14 cellular contexts compared by ENCODE assay signal in the genomic region with DNA sequence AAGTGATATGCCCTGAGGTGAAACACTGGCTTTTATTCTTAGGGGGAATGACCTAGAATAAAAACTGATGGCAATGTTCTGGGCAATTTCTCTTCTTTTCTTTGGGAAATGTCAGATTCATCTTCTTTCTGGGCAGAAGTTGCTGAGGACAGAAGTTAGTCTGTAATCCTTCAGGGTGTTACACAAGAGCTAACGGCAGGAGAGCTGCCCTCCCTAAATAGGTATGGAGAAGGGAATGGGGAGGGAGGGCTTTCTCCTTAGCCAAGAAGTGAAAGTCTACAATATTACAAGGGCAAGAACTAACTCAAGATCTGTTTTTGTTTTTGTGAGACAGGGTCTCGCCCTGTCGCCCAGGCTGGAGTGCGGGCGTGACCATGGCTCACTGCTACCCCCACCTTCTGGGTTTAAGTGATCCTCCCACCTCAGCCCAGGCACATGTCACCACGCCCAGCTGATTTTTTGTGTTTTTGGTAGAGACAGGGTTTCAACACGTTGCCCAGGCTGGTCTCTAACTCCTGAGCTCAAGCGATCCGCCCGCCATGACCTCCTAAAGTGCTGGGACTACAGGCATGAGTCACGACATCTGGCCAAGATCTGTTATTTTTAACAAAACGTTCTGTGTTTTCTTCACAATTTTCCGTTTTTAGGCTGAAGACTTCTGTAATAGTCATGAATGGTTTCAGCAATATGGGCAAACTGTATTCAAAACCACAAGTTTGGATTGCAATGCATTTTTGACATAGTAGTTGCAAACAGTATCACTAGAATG. TPM values are rescaled to one million over a fixed set of nuclear protein-coding genes. Genes with fewer than 3 reads are reported as not detected.
DNase-seq lines count a peak whose midpoint lies in the region; ATAC-seq and TF ChIP-seq lines count a peak whose summit lies in the region.
"Had no signal": no experiment of that assay in that cellular context is flagged by ENCODE, and none has a peak within 500 bp of the region (broad histone marks: within the 10 kb centered on the region; RNA-seq: fewer than 3 reads in every experiment).

No MANE protein-coding gene starts in this region.

- H2BK12ac ChIP-seq in H9 (ENCODE audit: insufficient read length, low read depth, low read length) = no peak overlapping the region

- no peak overlapping the region for H2AK5ac ChIP-seq in H9 (ENCODE audit: insufficient read length, low read length)

- TF ChIP-seq CTCF in H9 (conservative IDR thresholded peaks at IDR 0.05) (no peak), testis (IDR thresholded peaks at IDR 0.05) (no peak)

- H3K4me1 Mint-ChIP-seq in H9 = peaks cover 2 to 6% of the 10 kb centered on the region in 2 experiments; a peak in 2 of 4 replicates
- H3K4me1 Mint-ChIP-seq: neural crest cell had no signal

- no peak overlapping the region for H2BK120ac ChIP-seq in H9 (ENCODE audit: low read depth, low read length, poor library complexity, severe bottlenecking)

- H4K5ac ChIP-seq in H9 (ENCODE audit: insufficient read length, low read depth, low read length) = peak overlapping the region; percentile 17

- H3K27ac Mint-ChIP-seq in H9 = no peak overlapping the region
- H3K27ac Mint-ChIP-seq: activated naive CD4-positive, alpha-beta T cell treated with anti-CD3 and anti-CD28 coated beads for 36 hours; type B pancreatic cell had no signal

- no peak overlapping the region for H3K4me3 Mint-ChIP-seq in H9
- H3K4me3 Mint-ChIP-seq: activated naive CD4-positive, alpha-beta T cell treated with anti-CD3 and anti-CD28 coated beads for 36 hours; neural crest cell; type B pancreatic cell had no signal

- H3K4me2 ChIP-seq in H9 (ENCODE audit: insufficient read depth, insufficient read length, low read length) = no peak overlapping the region
- H3K4me2 ChIP-seq in Karpas-422 (ENCODE audit: low read depth, low read length, poor library complexity, severe bottlenecking) = no peak overlapping the region

- no peak overlapping the region for H4K91ac ChIP-seq in H9 (ENCODE audit: insufficient read length, low read depth, low read length)

- WGBS in H9 (ENCODE audit: extremely low coverage, insufficient read length, low lambda C conversion rate) = no CpG with 5 or more reads among the region's 13 CpGs
- WGBS in testis, 2 donors = 82 to 88% methylated on average over 13 of the region's 13 CpGs

- DNase-seq in H9 (no peak), SIG-M5 treated with dmso at 0.1 percent for 504 hours (lab: John Stamatoyannopoulos, UW; ENCODE audit: unreplicated experiment) (peak; percentile 97), foreskin melanocyte (peak; percentile 88), Karpas-422 (no peak), testis (no peak), ecto neural progenitor cell (ENCODE audit: low spot score) (no peak), Right ventricle myocardium inferior (ENCODE audit: missing footprints) (no peak)
- DNase-seq: activated naive CD4-positive, alpha-beta T cell treated with anti-CD3 and anti-CD28 coated beads for 36 hours; NCI-H2029 had no signal

- H2AFZ ChIP-seq in H9 (ENCODE audit: low read length) = no peak overlapping the region
- H2AFZ ChIP-seq in Karpas-422 (ENCODE audit: low read length) = no peak overlapping the region

- H3K4me1 ChIP-seq in H9 (ENCODE audit: insufficient read depth, low read length) (no peaks in the 10 kb centered on the region), subcutaneous abdominal adipose tissue (ENCODE audit: control insufficient read depth in 5 of 5, insufficient read depth in 5 of 5, low read length in 5 of 5) (peaks cover 0 to 8% (median 7%) of the 10 kb centered on the region in 5 donors), Karpas-422 (ENCODE audit: low read length) (no peaks in the 10 kb centered on the region), testis (no peaks in the 10 kb centered on the region)

- no peak overlapping the region for H3K56ac ChIP-seq in H9 (ENCODE audit: insufficient read length, low read depth, low read length)

- no peak overlapping the region for H3K14ac ChIP-seq in H9 (ENCODE audit: insufficient read depth, low read length)

- H3K4me3 ChIP-seq in subcutaneous abdominal adipose tissue (ENCODE audit: low read depth in 1 of 5, low read length in 5 of 5) (peak overlapping the region in 4 of 5 donors; percentile 0 to 50 (median 34)), Karpas-422 (ENCODE audit: low read length) (no peak overlapping the region), testis (no peak overlapping the region)

- H3K23ac ChIP-seq in H9 (ENCODE audit: insufficient read length, low read depth, low read length) = no peak overlapping the region

- H3K79me1 ChIP-seq in H9 (ENCODE audit: insufficient read depth, low read depth, low read length, poor library complexity, severe bottlenecking) = no peaks in the 10 kb centered on the region

- no peak overlapping the region for H3T11ph ChIP-seq in H9 (ENCODE audit: low read length)

- H3K79me2 ChIP-seq in H9 (ENCODE audit: insufficient read depth, low read length) = no peaks in the 10 kb centered on the region
- no peaks in the 10 kb centered on the region for H3K79me2 ChIP-seq in Karpas-422 (ENCODE audit: low read length)

- no peaks in the 10 kb centered on the region for H3K9me3 ChIP-seq in H9 (ENCODE audit: control insufficient read depth, low read depth, low read length)
- H3K9me3 ChIP-seq in subcutaneous abdominal adipose tissue (ENCODE audit: control insufficient read depth in 5 of 5, low read length in 5 of 5) = no peaks in the 10 kb centered on the region
- H3K9me3 ChIP-seq in Karpas-422 (ENCODE audit: low read length) = no peaks in the 10 kb centered on the region
- no peaks in the 10 kb centered on the region for H3K9me3 ChIP-seq in testis

- no peak overlapping the region for H3K18ac ChIP-seq in H9 (ENCODE audit: insufficient read length, low read depth, low read length)

- H4K20me1 ChIP-seq in H9 (ENCODE audit: control insufficient read depth, insufficient read depth, insufficient read length) = no peaks in the 10 kb centered on the region
- no peaks in the 10 kb centered on the region for H4K20me1 ChIP-seq in Karpas-422 (ENCODE audit: insufficient read depth, low read depth, low read length)

- no peak overlapping the region for H2BK5ac ChIP-seq in H9 (ENCODE audit: insufficient read length, low read length)

- intact Hi-C loops in testis (cut with DNase I; ENCODE audit: low total_unique reads) (no loop called here), Right ventricle myocardium inferior (cut with DNase I) (no loop called here)

- ATAC-seq in Right ventricle myocardium inferior = no peak
- ATAC-seq: activated CD4-positive, CD25-positive, alpha-beta regulatory T cell treated with anti-CD3 and anti-CD28 coated beads, Interleukin-2, amount 50 U/mL, for 24 hours; HCT116 had no signal

- H3K23me2 ChIP-seq in H9 (ENCODE audit: insufficient read length, low read depth, low read length, poor library complexity, severe bottlenecking) = no peaks in the 10 kb centered on the region

- H3K36me3 ChIP-seq in subcutaneous abdominal adipose tissue (ENCODE audit: control insufficient read depth in 5 of 5, insufficient read depth in 5 of 5, low read length in 5 of 5) (no peaks in the 10 kb centered on the region), Karpas-422 (ENCODE audit: insufficient read depth, low read length) (no peaks in the 10 kb centered on the region), testis (ENCODE audit: low read depth, missing control alignments) (no peaks in the 10 kb centered on the region)

- no peak overlapping the region for H3K4ac ChIP-seq in H9 (ENCODE audit: low read depth, low read length)

- no peak overlapping the region for H3K27ac ChIP-seq in H9 (ENCODE audit: insufficient read length, low read depth, low read length)
- H3K27ac ChIP-seq in subcutaneous abdominal adipose tissue (ENCODE audit: low read depth, low read length) = no peak overlapping the region
- H3K27ac ChIP-seq in Karpas-422 (ENCODE audit: low read length) = no peak overlapping the region
- H3K27ac ChIP-seq in testis = no peak overlapping the region

- H2BK20ac ChIP-seq in H9 (ENCODE audit: low read depth, low read length, poor library complexity, severe bottlenecking) = no peak overlapping the region

- H3K9me3 Mint-ChIP-seq in H9 = peaks cover 3% of the 10 kb centered on the region in 2 experiments; a peak in 2 of 5 replicates
- H3K9me3 Mint-ChIP-seq: activated naive CD4-positive, alpha-beta T cell treated with anti-CD3 and anti-CD28 coated beads for 36 hours; type B pancreatic cell had no signal

- H3K9ac ChIP-seq in H9 (ENCODE audit: extremely low read depth, insufficient read length, low read length) = no peak overlapping the region
- H3K9ac ChIP-seq in subcutaneous abdominal adipose tissue (ENCODE audit: low read length in 5 of 5) = no peak overlapping the region
- no peak overlapping the region for H3K9ac ChIP-seq in Karpas-422 (ENCODE audit: low read length)

- H3K27me3 Mint-ChIP-seq in H9 (ENCODE audit: low read depth) = peaks cover 32% of the 10 kb centered on the region
- H3K27me3 Mint-ChIP-seq: type B pancreatic cell had no signal

- H3K27me3 ChIP-seq in H9 (ENCODE audit: insufficient read depth, low read length) (no peaks in the 10 kb centered on the region), subcutaneous abdominal adipose tissue (ENCODE audit: control insufficient read depth in 5 of 5, insufficient read depth in 4 of 5, low read length in 5 of 5) (no peaks in the 10 kb centered on the region), Karpas-422 (ENCODE audit: low read length) (no peaks in the 10 kb centered on the region), testis (no peaks in the 10 kb centered on the region)

- TF ChIP-seq POLR2A in testis (IDR thresholded peaks at IDR 0.05) = no peak

- no peak overlapping the region for H4K8ac ChIP-seq in H9 (replicated peaks; ENCODE audit: insufficient read length, low read depth, low read length)

- no peaks in the 10 kb centered on the region for H3K36me3 Mint-ChIP-seq in H9 (ENCODE audit: insufficient read depth in 1 of 3, low read depth in 3 of 3)

- H2BK15ac ChIP-seq in H9 (ENCODE audit: low read depth, low read length) = no peak overlapping the region

- no peaks in the 10 kb centered on the region for H3K9me2 ChIP-seq in Karpas-422 (replicated peaks; ENCODE audit: insufficient read depth, low read length)

RNA-seq across cellular contexts. Expression of gene PIWIL4, which starts 7.2 kb away (rescaled TPM):
- total RNA-seq in H9 (2021) = not detected in 2 replicates
- total RNA-seq in Karpas-422 (2014; rRNA removed; shearing (Covaris generic); ENCODE audit: low replicate concordance) = 0.30 TPM in 1 of 2 replicates, not detected in the other
- total RNA-seq in testis = 10 to 100 TPM; 23.0 to 30.2 TPM
- 19.9 TPM for polyA plus RNA-seq in testis (ENCODE audit: insufficient read depth, low read depth, low replicate concordance)
- 0.68 TPM for total RNA-seq in Right ventricle myocardium inferior

RNA-seq across cellular contexts. Expression of gene FUT4, which starts 30.7 kb away (rescaled TPM):
- total RNA-seq in H9 (2021) (5.3 and 5.4 TPM in 2 replicates), testis (1 to 10 TPM; 5.1 to 5.9 TPM), Right ventricle myocardium inferior (1.3 TPM)
- total RNA-seq in Karpas-422 (2014; rRNA removed; shearing (Covaris generic); ENCODE audit: low replicate concordance) = 0.34 and 0.90 TPM in 2 replicates
- 3.8 TPM for polyA plus RNA-seq in testis (ENCODE audit: insufficient read depth, low read depth, low replicate concordance)

Comparison
In these comparisons a context has a peak if more than half of its experiments do, and no peak if none do; other contexts are left out.
1. DNase-seq: peak in SIG-M5 treated with dmso at 0.1 percent for 504 hours (single experiment) and foreskin melanocyte (single experiment); none in H9 (single experiment), Karpas-422 (single experiment), testis (single experiment), ecto neural progenitor cell (single experiment) and Right ventricle myocardium inferior (single experiment).
2. H3K4me3 ChIP-seq: peak in subcutaneous abdominal adipose tissue (4 of 5); none in Karpas-422 (single experiment) and testis (0 of 2).
3. RNA of gene PIWIL4, which starts 7.2 kb away (total RNA-seq): 23.0 to 30.2 TPM in testis; 0.68 TPM in Right ventricle myocardium inferior (single experiment), 0.30 TPM in Karpas-422 and not detected in H9; every median in the first group is over 10 times any median in the second.